8 cellular contexts compared by ENCODE assay signal in the genomic region with DNA sequence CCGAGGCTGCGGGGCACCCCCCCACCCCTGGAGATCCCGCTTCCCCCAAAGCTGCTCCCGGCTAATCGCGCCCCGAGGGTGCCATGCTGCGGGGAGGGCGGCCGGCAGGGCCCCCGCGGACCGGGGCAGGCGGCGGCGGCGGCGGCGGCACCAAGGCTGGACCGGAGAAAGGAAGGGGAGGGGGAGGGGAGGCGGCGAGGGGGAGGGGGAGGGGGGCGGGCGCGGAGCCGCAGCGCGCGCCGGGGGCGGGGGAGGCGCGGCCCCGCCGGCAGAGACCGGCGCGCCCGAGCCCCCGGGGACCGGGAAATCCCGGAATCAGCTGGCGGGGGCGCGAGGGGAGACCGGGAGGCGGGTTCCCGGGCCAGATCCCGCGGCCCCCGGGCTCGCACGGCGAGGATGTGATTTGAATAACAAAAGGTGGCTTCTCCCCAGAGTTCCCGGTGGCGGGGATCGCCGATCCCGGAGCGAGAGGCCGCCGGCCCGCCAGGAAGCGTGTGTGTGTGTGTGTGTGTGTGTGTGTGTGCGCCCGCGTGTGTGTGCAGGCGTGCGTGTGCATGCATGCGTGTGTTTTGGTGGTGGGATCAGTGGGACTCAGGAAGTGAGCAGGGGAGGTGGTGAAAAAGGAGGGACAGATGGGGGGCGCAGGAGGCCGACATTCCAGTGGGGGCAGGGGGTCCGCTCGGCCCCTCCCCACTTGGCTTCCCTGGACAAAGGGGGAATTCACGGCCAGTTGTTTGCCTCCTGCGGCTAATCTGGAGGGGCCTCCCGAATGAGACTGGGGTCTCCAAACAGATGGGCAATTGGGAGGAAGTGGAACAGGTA.
DNase-seq lines count a peak whose midpoint lies in the region; ATAC-seq and TF ChIP-seq lines count a peak whose summit lies in the region.

No MANE protein-coding gene starts in this region.

- H3K9me3 ChIP-seq in CD4-positive, alpha-beta T cell (ENCODE audit: control insufficient read depth, low read length) = no peaks in the 10 kb centered on the region
- H3K9me3 ChIP-seq in HUES6 (ENCODE audit: control insufficient read depth, insufficient read depth, low read depth, low read length) (peaks cover 7% of the 10 kb centered on the region), breast epithelium (peaks cover 4 to 6% of the 10 kb centered on the region in 2 donors), smooth muscle cell (replicated peaks; ENCODE audit: low read depth) (no peaks in the 10 kb centered on the region)

- H3K9me3 Mint-ChIP-seq in CD4-positive, alpha-beta T cell = no peaks in the 10 kb centered on the region
- H3K9me3 Mint-ChIP-seq in T-helper 2 cell treated with Interferon-gamma antibody and Interleukin-4, amounts not matched to agents 5 μg/mL and 100 μg/mL, for 36 hours = peaks cover 6% of the 10 kb centered on the region

- no peak for TF ChIP-seq POLR2A in breast epithelium (IDR thresholded peaks at IDR 0.05)

- H3K4me1 Mint-ChIP-seq in CD4-positive, alpha-beta T cell (ENCODE audit: low read depth) = peaks cover 10% of the 10 kb centered on the region
- H3K4me1 Mint-ChIP-seq in T-helper 2 cell treated with Interferon-gamma antibody and Interleukin-4, amounts not matched to agents 5 μg/mL and 100 μg/mL, for 36 hours (ENCODE audit: low read depth) = peaks cover 5% of the 10 kb centered on the region

- ATAC-seq in CD4-positive, alpha-beta T cell (ENCODE audit: poor library complexity) = peak; percentile 27
- ATAC-seq in GM21367 (IDR thresholded peaks at IDR 0.05; ENCODE audit: unreplicated experiment) (no peak), GM21786 (IDR thresholded peaks at IDR 0.05; ENCODE audit: unreplicated experiment) (no peak)

- intact Hi-C loops in CD4-positive, alpha-beta T cell (cut with DNase I, micrococcal nuclease) = no loop called here
- intact Hi-C loops in breast epithelium (cut with DNase I; ENCODE audit: low total_unique reads) = no loop called here

- H3K9ac ChIP-seq in HUES6 (ENCODE audit: low read length) (peak overlapping the region; percentile 95), smooth muscle cell (ENCODE audit: low read depth) (peak overlapping the region; percentile 66)

- peak overlapping the region; percentile 69 for H2AFZ ChIP-seq in smooth muscle cell (ENCODE audit: low read depth)

- H3K36me3 ChIP-seq in HUES6 (ENCODE audit: control insufficient read depth, insufficient read depth, low read length) (peaks cover 10% of the 10 kb centered on the region), breast epithelium (no peaks in the 10 kb centered on the region), smooth muscle cell (ENCODE audit: low read depth) (no peaks in the 10 kb centered on the region)

- H3K4me3 ChIP-seq in HUES6 (ENCODE audit: low read depth, low read length) = peak overlapping the region; percentile 98
- H3K4me3 ChIP-seq in breast epithelium = peak overlapping the region; percentile 52 to 98 (median 68)
- H3K4me3 ChIP-seq in smooth muscle cell = peak overlapping the region; percentile 87

- H3K4me1 ChIP-seq in HUES6 (ENCODE audit: control insufficient read depth, insufficient read depth, low read length) (peaks cover 16% of the 10 kb centered on the region), breast epithelium (peaks cover 0 to 8% of the 10 kb centered on the region in 2 donors), smooth muscle cell (ENCODE audit: low read depth) (no peaks in the 10 kb centered on the region)

- peak overlapping the region; percentile 99 for H3K4me2 ChIP-seq in smooth muscle cell

- H3K27ac Mint-ChIP-seq in CD4-positive, alpha-beta T cell = peak overlapping the region; percentile 66
- H3K27ac Mint-ChIP-seq in T-helper 2 cell treated with Interferon-gamma antibody and Interleukin-4, amounts not matched to agents 5 μg/mL and 100 μg/mL, for 36 hours = peak overlapping the region; percentile 72

- no peaks in the 10 kb centered on the region for H3F3A ChIP-seq in smooth muscle cell (ENCODE audit: low read depth)

- 1% methylated on average over 23 of the region's 77 CpGs for WGBS in smooth muscle cell (ENCODE audit: low lambda C conversion rate)

- peak in 8 of 10 experiments; percentile 7 to 47 (median 19) for DNase-seq in CD4-positive, alpha-beta T cell
- DNase-seq in T-helper 2 cell treated with Interferon-gamma antibody and Interleukin-4, amounts not matched to agents 5 μg/mL and 100 μg/mL, for 36 hours (ENCODE audit: low spot score) = peak; percentile 43
- DNase-seq in breast epithelium (ENCODE audit: low spot score in 2 of 2) (peak in 1 of 2 donors; percentile 20), islet precursor cell (peak; percentile 81), smooth muscle cell (lab: John Stamatoyannopoulos, UW; ENCODE audit: unreplicated experiment) (peak; percentile 29)

- H3K27me3 Mint-ChIP-seq in CD4-positive, alpha-beta T cell = no peaks in the 10 kb centered on the region
- H3K27me3 Mint-ChIP-seq in T-helper 2 cell treated with Interferon-gamma antibody and Interleukin-4, amounts not matched to agents 5 μg/mL and 100 μg/mL, for 36 hours (ENCODE audit: low read depth) = peaks cover 4% of the 10 kb centered on the region

- POLR2A ChIA-PET in CD4-positive, alpha-beta T cell (lab: Charles Lee) = no interaction called here

- peak overlapping the region; percentile 79 for H3K4me3 Mint-ChIP-seq in CD4-positive, alpha-beta T cell
- H3K4me3 Mint-ChIP-seq in T-helper 2 cell treated with Interferon-gamma antibody and Interleukin-4, amounts not matched to agents 5 μg/mL and 100 μg/mL, for 36 hours = peak overlapping the region; percentile 86

- no peak overlapping the region for H3K27ac ChIP-seq in CD4-positive, alpha-beta T cell (ENCODE audit: low read depth, low read length)
- H3K27ac ChIP-seq in HUES6 (ENCODE audit: low read depth, low read length) = peak overlapping the region; percentile 97
- peak overlapping the region; percentile 56 to 84 for H3K27ac ChIP-seq in breast epithelium
- no peak overlapping the region for H3K27ac ChIP-seq in smooth muscle cell (ENCODE audit: low read depth)

- H3K36me3 Mint-ChIP-seq in CD4-positive, alpha-beta T cell (ENCODE audit: low read depth) = no peaks in the 10 kb centered on the region
- no peaks in the 10 kb centered on the region for H3K36me3 Mint-ChIP-seq in T-helper 2 cell treated with Interferon-gamma antibody and Interleukin-4, amounts not matched to agents 5 μg/mL and 100 μg/mL, for 36 hours (ENCODE audit: low read depth)

- no peaks in the 10 kb centered on the region for H4K20me1 ChIP-seq in smooth muscle cell (ENCODE audit: low read depth)

- H3K27me3 ChIP-seq in CD4-positive, alpha-beta T cell (ENCODE audit: control insufficient read depth, insufficient read depth, low read length) = no peaks in the 10 kb centered on the region
- no peaks in the 10 kb centered on the region for H3K27me3 ChIP-seq in HUES6 (ENCODE audit: control insufficient read depth, insufficient read depth, low read length)
- H3K27me3 ChIP-seq in breast epithelium = no peaks in the 10 kb centered on the region
- no peaks in the 10 kb centered on the region for H3K27me3 ChIP-seq in smooth muscle cell (ENCODE audit: low read depth)

- no peaks in the 10 kb centered on the region for H3K79me2 ChIP-seq in smooth muscle cell (ENCODE audit: low read depth)

- CTCF ChIA-PET in CD4-positive, alpha-beta T cell (lab: Charles Lee) = no interaction called here

- no peak for TF ChIP-seq CTCF in CD4-positive, alpha-beta T cell (IDR thresholded peaks at IDR 0.05)
- no peak for TF ChIP-seq CTCF in breast epithelium (IDR thresholded peaks at IDR 0.05)
- TF ChIP-seq CTCF in smooth muscle cell (IDR thresholded peaks at IDR 0.05; ENCODE audit: borderline replicate concordance, insufficient read depth, poor library complexity, severe bottlenecking) = no peak

Comparison
In these comparisons a context has a peak if more than half of its experiments do, and no peak if none do; other contexts are left out.
1. H3K27ac ChIP-seq: peak in HUES6 (single experiment) and breast epithelium (2 of 2); none in CD4-positive, alpha-beta T cell (single experiment) and smooth muscle cell (single experiment).
2. Peak in every context shown above with its lines, with median percentiles within 50 percentile points of each other: H3K4me3 ChIP-seq.